1 cellular context compared by ENCODE assay signal in the genomic region with DNA sequence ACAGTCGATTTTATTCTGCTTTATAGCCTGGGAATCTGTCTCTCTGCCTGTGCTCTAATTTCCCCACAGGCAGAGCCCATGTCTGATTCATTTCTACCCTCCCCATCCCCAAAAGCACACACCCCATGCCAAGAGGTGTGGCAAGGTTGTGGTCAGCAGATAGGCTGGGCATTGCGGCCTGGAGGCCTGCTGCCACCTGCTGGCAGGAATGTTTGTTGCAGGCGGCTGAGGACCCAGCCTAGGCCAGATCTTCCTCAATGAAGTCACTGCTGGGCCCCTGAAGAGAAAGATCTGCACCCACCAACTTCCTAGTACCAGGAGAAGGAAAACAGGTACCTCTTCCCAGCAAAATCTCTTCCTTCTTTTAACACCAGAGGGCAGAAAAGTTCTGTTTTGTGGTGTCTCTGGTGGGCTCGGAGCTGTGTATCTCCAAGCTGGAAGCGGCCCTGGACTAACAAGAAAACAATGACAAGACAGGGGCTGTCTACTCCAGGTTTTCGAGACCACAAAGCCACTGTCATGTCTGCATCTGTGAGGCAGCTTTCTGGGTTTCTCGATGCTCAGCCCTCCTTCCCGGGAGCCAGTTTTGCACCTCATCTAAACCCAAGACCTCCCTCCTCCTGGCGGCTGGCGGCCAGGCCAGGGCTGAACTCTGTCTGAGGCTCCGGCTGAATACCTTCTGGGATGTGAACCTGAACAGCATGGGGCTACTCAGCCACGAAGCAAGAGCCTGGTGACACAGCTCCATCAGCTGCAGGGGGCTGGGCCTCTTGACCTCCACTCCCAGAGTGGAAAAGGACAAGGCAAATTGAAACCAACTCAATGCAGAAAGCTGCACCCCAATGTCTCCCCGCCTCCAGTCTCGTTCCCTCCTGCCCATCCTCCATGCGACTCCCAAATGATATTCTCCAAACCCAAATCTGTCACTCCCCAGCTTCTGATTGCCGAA.
TF ChIP-seq lines count a peak whose summit lies in the region.

No MANE protein-coding gene starts in this region.

TF ChIP-seq in WTC11, 78 proteins besides CTCF, POLR2A, EP300 and RAD21 (continued from another document):
- TF ChIP-seq, protein P1, sequence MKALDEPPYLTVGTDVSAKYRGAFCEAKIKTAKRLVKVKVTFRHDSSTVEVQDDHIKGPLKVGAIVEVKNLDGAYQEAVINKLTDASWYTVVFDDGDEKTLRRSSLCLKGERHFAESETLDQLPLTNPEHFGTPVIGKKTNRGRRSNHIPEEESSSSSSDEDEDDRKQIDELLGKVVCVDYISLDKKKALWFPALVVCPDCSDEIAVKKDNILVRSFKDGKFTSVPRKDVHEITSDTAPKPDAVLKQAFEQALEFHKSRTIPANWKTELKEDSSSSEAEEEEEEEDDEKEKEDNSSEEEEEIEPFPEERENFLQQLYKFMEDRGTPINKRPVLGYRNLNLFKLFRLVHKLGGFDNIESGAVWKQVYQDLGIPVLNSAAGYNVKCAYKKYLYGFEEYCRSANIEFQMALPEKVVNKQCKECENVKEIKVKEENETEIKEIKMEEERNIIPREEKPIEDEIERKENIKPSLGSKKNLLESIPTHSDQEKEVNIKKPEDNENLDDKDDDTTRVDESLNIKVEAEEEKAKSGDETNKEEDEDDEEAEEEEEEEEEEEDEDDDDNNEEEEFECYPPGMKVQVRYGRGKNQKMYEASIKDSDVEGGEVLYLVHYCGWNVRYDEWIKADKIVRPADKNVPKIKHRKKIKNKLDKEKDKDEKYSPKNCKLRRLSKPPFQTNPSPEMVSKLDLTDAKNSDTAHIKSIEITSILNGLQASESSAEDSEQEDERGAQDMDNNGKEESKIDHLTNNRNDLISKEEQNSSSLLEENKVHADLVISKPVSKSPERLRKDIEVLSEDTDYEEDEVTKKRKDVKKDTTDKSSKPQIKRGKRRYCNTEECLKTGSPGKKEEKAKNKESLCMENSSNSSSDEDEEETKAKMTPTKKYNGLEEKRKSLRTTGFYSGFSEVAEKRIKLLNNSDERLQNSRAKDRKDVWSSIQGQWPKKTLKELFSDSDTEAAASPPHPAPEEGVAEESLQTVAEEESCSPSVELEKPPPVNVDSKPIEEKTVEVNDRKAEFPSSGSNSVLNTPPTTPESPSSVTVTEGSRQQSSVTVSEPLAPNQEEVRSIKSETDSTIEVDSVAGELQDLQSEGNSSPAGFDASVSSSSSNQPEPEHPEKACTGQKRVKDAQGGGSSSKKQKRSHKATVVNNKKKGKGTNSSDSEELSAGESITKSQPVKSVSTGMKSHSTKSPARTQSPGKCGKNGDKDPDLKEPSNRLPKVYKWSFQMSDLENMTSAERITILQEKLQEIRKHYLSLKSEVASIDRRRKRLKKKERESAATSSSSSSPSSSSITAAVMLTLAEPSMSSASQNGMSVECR (CRISPR knock-in tag; IDR thresholded peaks at IDR 0.05; ENCODE audit: borderline replicate concordance), result no peak
- TF ChIP-seq TEAD4 (CRISPR knock-in tag; IDR thresholded peaks at IDR 0.05) (peak; percentile 99), MXD4 (CRISPR knock-in tag; IDR thresholded peaks at IDR 0.05; ENCODE audit: borderline replicate concordance) (no peak), RORB (CRISPR knock-in tag; IDR thresholded peaks at IDR 0.05) (no peak)
- TF ChIP-seq, protein P2, sequence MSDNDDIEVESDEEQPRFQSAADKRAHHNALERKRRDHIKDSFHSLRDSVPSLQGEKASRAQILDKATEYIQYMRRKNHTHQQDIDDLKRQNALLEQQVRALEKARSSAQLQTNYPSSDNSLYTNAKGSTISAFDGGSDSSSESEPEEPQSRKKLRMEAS (CRISPR knock-in tag; IDR thresholded peaks at IDR 0.05), result no peak
- TF ChIP-seq, protein P3, sequence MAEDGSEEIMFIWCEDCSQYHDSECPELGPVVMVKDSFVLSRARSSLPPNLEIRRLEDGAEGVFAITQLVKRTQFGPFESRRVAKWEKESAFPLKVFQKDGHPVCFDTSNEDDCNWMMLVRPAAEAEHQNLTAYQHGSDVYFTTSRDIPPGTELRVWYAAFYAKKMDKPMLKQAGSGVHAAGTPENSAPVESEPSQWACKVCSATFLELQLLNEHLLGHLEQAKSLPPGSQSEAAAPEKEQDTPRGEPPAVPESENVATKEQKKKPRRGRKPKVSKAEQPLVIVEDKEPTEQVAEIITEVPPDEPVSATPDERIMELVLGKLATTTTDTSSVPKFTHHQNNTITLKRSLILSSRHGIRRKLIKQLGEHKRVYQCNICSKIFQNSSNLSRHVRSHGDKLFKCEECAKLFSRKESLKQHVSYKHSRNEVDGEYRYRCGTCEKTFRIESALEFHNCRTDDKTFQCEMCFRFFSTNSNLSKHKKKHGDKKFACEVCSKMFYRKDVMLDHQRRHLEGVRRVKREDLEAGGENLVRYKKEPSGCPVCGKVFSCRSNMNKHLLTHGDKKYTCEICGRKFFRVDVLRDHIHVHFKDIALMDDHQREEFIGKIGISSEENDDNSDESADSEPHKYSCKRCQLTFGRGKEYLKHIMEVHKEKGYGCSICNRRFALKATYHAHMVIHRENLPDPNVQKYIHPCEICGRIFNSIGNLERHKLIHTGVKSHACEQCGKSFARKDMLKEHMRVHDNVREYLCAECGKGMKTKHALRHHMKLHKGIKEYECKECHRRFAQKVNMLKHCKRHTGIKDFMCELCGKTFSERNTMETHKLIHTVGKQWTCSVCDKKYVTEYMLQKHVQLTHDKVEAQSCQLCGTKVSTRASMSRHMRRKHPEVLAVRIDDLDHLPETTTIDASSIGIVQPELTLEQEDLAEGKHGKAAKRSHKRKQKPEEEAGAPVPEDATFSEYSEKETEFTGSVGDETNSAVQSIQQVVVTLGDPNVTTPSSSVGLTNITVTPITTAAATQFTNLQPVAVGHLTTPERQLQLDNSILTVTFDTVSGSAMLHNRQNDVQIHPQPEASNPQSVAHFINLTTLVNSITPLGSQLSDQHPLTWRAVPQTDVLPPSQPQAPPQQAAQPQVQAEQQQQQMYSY (CRISPR knock-in tag; IDR thresholded peaks at IDR 0.05), result 0 out of 2 replicates have a peak, but pooled peaks have one; percentile 16
